Comparison of ENCODE assay signal across 1 cellular context in the genomic region with DNA sequence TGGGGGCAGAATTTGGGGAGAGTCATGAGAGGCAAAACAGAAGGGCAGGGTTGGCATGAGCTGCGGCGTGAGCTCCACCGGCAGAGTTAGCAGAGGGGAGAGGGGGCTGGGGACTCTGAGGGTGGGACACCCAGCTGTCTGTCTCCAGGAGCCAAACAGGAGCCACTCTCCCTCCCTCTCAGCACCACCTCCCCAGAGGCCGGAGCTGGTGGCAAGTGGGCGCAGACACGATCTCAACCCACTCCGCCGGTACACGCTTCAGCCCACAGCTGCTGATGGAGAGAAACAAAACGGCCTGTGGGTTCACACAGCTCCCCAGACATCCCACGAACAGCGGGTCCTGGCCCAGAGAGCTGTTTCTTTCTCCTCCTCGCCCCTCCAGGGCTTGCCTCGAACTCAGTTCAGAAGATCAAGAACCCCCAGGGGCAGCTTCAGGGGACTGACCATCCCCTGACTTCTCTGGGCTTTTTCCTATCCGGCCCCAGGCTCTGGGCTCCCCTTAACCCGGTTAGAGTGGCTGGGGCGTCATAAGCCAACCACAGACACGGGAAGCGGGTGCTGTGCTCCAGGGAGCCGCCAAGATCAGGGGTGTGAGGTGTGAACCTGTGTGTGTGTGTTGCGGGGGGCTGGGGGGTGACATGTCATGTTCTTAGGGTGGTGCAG.
TF ChIP-seq lines count a peak whose summit lies in the region.

No MANE protein-coding gene starts in this region.

TF ChIP-seq in HepG2, 621 proteins besides CTCF, POLR2A, EP300 and RAD21 (continued from another document):
- TF ChIP-seq ZNF30 (CRISPR knock-in tag; IDR thresholded peaks at IDR 0.05) (no peak), TBX2 (CRISPR knock-in tag; IDR thresholded peaks at IDR 0.05; ENCODE audit: borderline replicate concordance) (0 out of 2 replicates have a peak, but pooled peaks have one; percentile 0), PAF1 (CRISPR knock-in tag; IDR thresholded peaks at IDR 0.05) (no peak), SIN3B (IDR thresholded peaks at IDR 0.05; ENCODE audit: low read length) (no peak), JUNB (CRISPR knock-in tag; IDR thresholded peaks at IDR 0.05; ENCODE audit: borderline replicate concordance) (no peak), HHEX (CRISPR knock-in tag; IDR thresholded peaks at IDR 0.05) (no peak), ZNF772 (CRISPR knock-in tag; IDR thresholded peaks at IDR 0.05) (no peak)
TF ChIP-seq in HepG2: peak in this region for 10.
